In genomic region chr12:124436366-124436765, GRCh38 we compare ENCODE assay signal across 15 cellular contexts.
DNase-seq lines count a peak whose midpoint lies in the region; ATAC-seq and TF ChIP-seq lines count a peak whose summit lies in the region.
"Had no signal": no experiment of that assay in that cellular context is flagged by ENCODE, and none has a peak within 500 bp of the region (broad histone marks: within the 10 kb centered on the region; RNA-seq: fewer than 3 reads in every experiment).

No MANE protein-coding gene starts in this region.

- no peaks in the 10 kb centered on the region for H3K9me2 ChIP-seq in GM23338 (ENCODE audit: insufficient read depth)

- H3K27ac ChIP-seq in GM23338 (ENCODE audit: low read depth) = no peak overlapping the region
- peak overlapping the region; percentile 54 for H3K27ac ChIP-seq in RWPE1
- peak overlapping the region; percentile 42 for H3K27ac ChIP-seq in left ventricle myocardium inferior (replicated peaks)
- peak overlapping the region; percentile 7 to 98 (median 40) for H3K27ac ChIP-seq in sigmoid colon
- H3K27ac ChIP-seq: PC-9 had no signal

- H3K36me3 ChIP-seq in GM23338 (ENCODE audit: insufficient read depth) = no peaks in the 10 kb centered on the region
- peaks cover 9% of the 10 kb centered on the region for H3K36me3 ChIP-seq in left ventricle myocardium inferior
- H3K36me3 ChIP-seq in sigmoid colon = peaks cover 0 to 28% (median 7%) of the 10 kb centered on the region in 4 donors

- H3K27me3 ChIP-seq in GM23338 (ENCODE audit: insufficient read depth) = no peaks in the 10 kb centered on the region
- no peaks in the 10 kb centered on the region for H3K27me3 ChIP-seq in left ventricle myocardium inferior (ENCODE audit: low read depth)
- H3K27me3 ChIP-seq in sigmoid colon = no peaks in the 10 kb centered on the region

- peaks cover 36% of the 10 kb centered on the region for H3K4me1 Mint-ChIP-seq in GM23338

- ATAC-seq in GM23338 = no peak
- no peak for ATAC-seq in stimulated activated naive CD8-positive, alpha-beta T cell treated with anti-CD3 and anti-CD28 coated beads, Interleukin-15, Interleukin-2, amounts not matched to agents 100 U/mL and 50 U/mL, for 24 hours

- H3K36me3 Mint-ChIP-seq in GM23338 (ENCODE audit: low read depth) = peaks cover 24% of the 10 kb centered on the region

- no peaks in the 10 kb centered on the region for H3K9me3 ChIP-seq in left ventricle myocardium inferior (replicated peaks)
- H3K9me3 ChIP-seq in sigmoid colon = no peaks in the 10 kb centered on the region

- H2AFZ ChIP-seq in GM23338 = no peak overlapping the region
- H2AFZ ChIP-seq: PC-9 had no signal

- H3K4me1 ChIP-seq in GM23338 (ENCODE audit: insufficient read depth) (peaks cover 13% of the 10 kb centered on the region), left ventricle myocardium inferior (peaks cover 67% of the 10 kb centered on the region), sigmoid colon (peaks cover 0 to 50% (median 35%) of the 10 kb centered on the region in 4 donors)

- H3K4me3 Mint-ChIP-seq in GM23338 = no peak overlapping the region
- H3K4me3 Mint-ChIP-seq: activated CD4-positive, alpha-beta memory T cell treated with anti-CD3 and anti-CD28 coated beads for 36 hours; immature natural killer cell had no signal

- TF ChIP-seq POLR2A in sigmoid colon (IDR thresholded peaks at IDR 0.05) = no peak

- CTCF ChIA-PET in RWPE1 (lab: Yijun Ruan, JAX) = interaction anchor here (0.6 kb wide), 1 partner anchor 65 kb away, joined by 3 read pairs; no protein-coding TSS in a partner anchor

- peak overlapping the region; percentile 83 for H3K27ac Mint-ChIP-seq in GM23338
- H3K27ac Mint-ChIP-seq: activated CD4-positive, alpha-beta memory T cell treated with anti-CD3 and anti-CD28 coated beads for 36 hours had no signal

- no peak for TF ChIP-seq EP300 in sigmoid colon (IDR thresholded peaks at IDR 0.05)

- H3K4me2 ChIP-seq in GM23338 = no peak overlapping the region
- H3K4me2 ChIP-seq: PC-9 had no signal

- DNase-seq in GM23338 (ENCODE audit: low spot score) (no peak), RWPE1 (ENCODE audit: low spot score) (no peak), left ventricle myocardium inferior (no peak), sigmoid colon (no peak), NCI-H446 (lab: John Stamatoyannopoulos, UW) (no peak)
- DNase-seq in stimulated activated naive CD8-positive, alpha-beta T cell treated with anti-CD3 and anti-CD28 coated beads, Interleukin-15, Interleukin-2, amounts not matched to agents 100 U/mL and 50 U/mL, for 24 hours = no peak
- DNase-seq in activated CD4-positive, CD25-positive, alpha-beta regulatory T cell (lab: John Stamatoyannopoulos, UW) = no peak
- DNase-seq: activated CD4-positive, alpha-beta memory T cell treated with anti-CD3 and anti-CD28 coated beads for 36 hours; activated T-cell treated with anti-CD3 and anti-CD28 coated beads, Interleukin-2, amount 50 U/mL, for 48 hours; C1 segment of cervical spinal cord; immature natural killer cell; NCI-H1048; NCI-H748 treated with DMSO at 0.1 percent for 48 hours; PC-9; stimulated activated CD4-positive, alpha-beta T cell treated with anti-CD3 and anti-CD28 coated beads, Interleukin-2, amount 100 ng/mL, for 24 hours had no signal

- peaks cover 6% of the 10 kb centered on the region for H4K20me1 ChIP-seq in GM23338 (replicated peaks; ENCODE audit: insufficient read depth)

- H3K4me3 ChIP-seq in GM23338 (no peak overlapping the region), left ventricle myocardium inferior (no peak overlapping the region), sigmoid colon (no peak overlapping the region)
- H3K4me3 ChIP-seq: PC-9 had no signal

- H3K27me3 Mint-ChIP-seq in GM23338 (ENCODE audit: insufficient read depth, low read depth, poor library complexity) = peaks cover 27% of the 10 kb centered on the region
- H3K27me3 Mint-ChIP-seq: activated CD4-positive, alpha-beta memory T cell treated with anti-CD3 and anti-CD28 coated beads for 36 hours had no signal

- peaks cover 4% of the 10 kb centered on the region; the same call in 1 of the 3 replicates for H3K9me3 Mint-ChIP-seq in GM23338
- H3K9me3 Mint-ChIP-seq: immature natural killer cell had no signal

- 83 to 86% methylated on average over 8 of the region's 8 CpGs for whole genome bisulfite sequencing in sigmoid colon, 2 donors

- peaks cover 13% of the 10 kb centered on the region for H3K79me2 ChIP-seq in GM23338 (replicated peaks; ENCODE audit: insufficient read depth)

- H3F3A ChIP-seq in GM23338 (replicated peaks; ENCODE audit: low read depth) = peaks cover 28% of the 10 kb centered on the region

- TF ChIP-seq CTCF in GM23338 (conservative IDR thresholded peaks at IDR 0.05; ENCODE audit: low read depth in 2 of 2) = 0 out of 4 replicates have a peak, but pooled peaks of 1 of the 2 experiments have one; percentile 1
- TF ChIP-seq CTCF in RWPE1 (conservative IDR thresholded peaks at IDR 0.05; ENCODE audit: low read depth) = no peak
- no peak for TF ChIP-seq CTCF in left ventricle myocardium inferior (IDR thresholded peaks at IDR 0.05; ENCODE audit: borderline replicate concordance)
- TF ChIP-seq CTCF in sigmoid colon (IDR thresholded peaks at IDR 0.05) = no peak

- intact Hi-C loops in left ventricle myocardium inferior (cut with micrococcal nuclease) (no loop called here), sigmoid colon (cut with DNase I) (no loop called here)

- POLR2A ChIA-PET in RWPE1 (lab: Yijun Ruan, JAX; ENCODE audit: low non-redundant PET) = no interaction called here

TF ChIP-seq in GM23338, 12 proteins besides CTCF, POLR2A, EP300 and RAD21 (continues in another document):
- TF ChIP-seq ZNF462 (CRISPR knock-in tag; IDR thresholded peaks at IDR 0.05) = no peak
- no peak for TF ChIP-seq ZNF114 (CRISPR knock-in tag; IDR thresholded peaks at IDR 0.05)
- TF ChIP-seq EZH2 (IDR thresholded peaks at IDR 0.05; ENCODE audit: low read depth, unreplicated experiment) = no peak
- no peak for TF ChIP-seq NANOG (IDR thresholded peaks at IDR 0.05; ENCODE audit: borderline replicate concordance)
